11 cellular contexts compared by ENCODE assay signal in genomic region chr19:16363133-16363851, GRCh38. TPM values are rescaled to one million over a fixed set of nuclear protein-coding genes. Genes with fewer than 3 reads are reported as not detected.
DNase-seq lines count a peak whose midpoint lies in the region; ATAC-seq and TF ChIP-seq lines count a peak whose summit lies in the region.
"Had no signal": no experiment of that assay in that cellular context is flagged by ENCODE, and none has a peak within 500 bp of the region (broad histone marks: within the 10 kb centered on the region; RNA-seq: fewer than 3 reads in every experiment).

No MANE protein-coding gene starts in this region.

- no peak overlapping the region for H2BK120ac ChIP-seq in H9 (ENCODE audit: low read depth, low read length, poor library complexity, severe bottlenecking)
- H2BK120ac ChIP-seq in mesenchymal stem cell (ENCODE audit: low read depth, low read length) = no peak overlapping the region

- H3K4ac ChIP-seq in H9 (ENCODE audit: low read depth, low read length) (no peak overlapping the region), mesenchymal stem cell (ENCODE audit: low read depth in 1 of 2, low read length in 2 of 2) (no peak overlapping the region)

- H2BK20ac ChIP-seq in H9 (ENCODE audit: low read depth, low read length, poor library complexity, severe bottlenecking) = no peak overlapping the region

- H3K14ac ChIP-seq in H9 (ENCODE audit: insufficient read depth, low read length) (no peak overlapping the region), mesenchymal stem cell (ENCODE audit: low read length in 2 of 2) (no peak overlapping the region)

- no peak for DNase-seq in CD4-positive, alpha-beta memory T cell
- DNase-seq in H9 (no peak), colonic mucosa (peak; percentile 95), naive B cell (no peak), mesenchymal stem cell (no peak)
- DNase-seq in activated CD4-positive, alpha-beta T cell treated with anti-CD3 and anti-CD28 coated beads, Interleukin-2, amount 50 U/mL, for 1 hour = no peak
- DNase-seq: retina had no signal

- H2AFZ ChIP-seq in H9 (ENCODE audit: low read length) (no peak overlapping the region), mesenchymal stem cell (ENCODE audit: low read depth, low read length) (no peak overlapping the region)

- H3K4me1 ChIP-seq in CD4-positive, alpha-beta memory T cell (ENCODE audit: insufficient read depth, low read length) = peaks cover 100% of the 10 kb centered on the region
- H3K4me1 ChIP-seq in H9 (ENCODE audit: insufficient read depth, low read length) (no peaks in the 10 kb centered on the region), colonic mucosa (peaks cover 5% of the 10 kb centered on the region), mesenchymal stem cell (ENCODE audit: control insufficient read depth, insufficient read depth, low read depth, low read length) (peaks cover 4% of the 10 kb centered on the region)

- H3K4me1 Mint-ChIP-seq in CD4-positive, alpha-beta memory T cell = peaks cover 52 to 90% (median 64%) of the 10 kb centered on the region in 4 donors
- H3K4me1 Mint-ChIP-seq in H9 = peaks cover 10 to 37% of the 10 kb centered on the region in 2 experiments
- H3K4me1 Mint-ChIP-seq in naive B cell = peaks cover 27 to 81% (median 66%) of the 10 kb centered on the region in 3 donors

- no peak overlapping the region for H3T11ph ChIP-seq in H9 (ENCODE audit: low read length)

- H3K27ac Mint-ChIP-seq in CD4-positive, alpha-beta memory T cell = peak overlapping the region in 6 of 7 donors; percentile 53 to 94 (median 89)
- H3K27ac Mint-ChIP-seq in H9 (peak overlapping the region in 2 of 3 experiments; percentile 12 to 57; a peak in 2 of 7 replicates), naive B cell (peak overlapping the region in 3 of 6 donors; percentile 36 to 60 (median 52))
- H3K27ac Mint-ChIP-seq: activated T-helper 2 cell treated with anti-CD3 and anti-CD28 coated beads, Interferon-gamma antibody, Interleukin-2, Interleukin-4, amounts not matched to agents 10 μg/mL and 5 μg/mL and 100 μg/mL, durations not matched to agents 14 hours and 24 hours and 36 hours had no signal

- no peaks in the 10 kb centered on the region for H3K79me1 ChIP-seq in H9 (ENCODE audit: insufficient read depth, low read depth, low read length, poor library complexity, severe bottlenecking)
- peaks cover 20% of the 10 kb centered on the region for H3K79me1 ChIP-seq in mesenchymal stem cell (replicated peaks; ENCODE audit: low read length, poor library complexity, severe bottlenecking)

- ATAC-seq in naive B cell (ENCODE audit: low read depth in 2 of 2) = no peak
- no peak for ATAC-seq in GM21717 (IDR thresholded peaks at IDR 0.05; ENCODE audit: unreplicated experiment)
- no peak for ATAC-seq in HG03432 (IDR thresholded peaks at IDR 0.05; ENCODE audit: unreplicated experiment)

- no peaks in the 10 kb centered on the region for H3K9me3 ChIP-seq in CD4-positive, alpha-beta memory T cell (ENCODE audit: control insufficient read depth in 1 of 2, low read length in 2 of 2)
- H3K9me3 ChIP-seq in H9 (ENCODE audit: control insufficient read depth, low read depth, low read length) = no peaks in the 10 kb centered on the region
- H3K9me3 ChIP-seq in colonic mucosa = no peaks in the 10 kb centered on the region
- no peaks in the 10 kb centered on the region for H3K9me3 ChIP-seq in mesenchymal stem cell (ENCODE audit: control insufficient read depth, low read length)
- H3K9me3 ChIP-seq: tibial nerve had no signal

- no peak overlapping the region for H3K4me2 ChIP-seq in H9 (ENCODE audit: insufficient read depth, insufficient read length, low read length)
- no peak overlapping the region for H3K4me2 ChIP-seq in mesenchymal stem cell (ENCODE audit: low read length, poor library complexity, severe bottlenecking)

- no peaks in the 10 kb centered on the region for H3K27me3 Mint-ChIP-seq in CD4-positive, alpha-beta memory T cell
- H3K27me3 Mint-ChIP-seq in H9 (ENCODE audit: low read depth) (no peaks in the 10 kb centered on the region), naive B cell (no peaks in the 10 kb centered on the region)

- CTCF ChIA-PET in CD4-positive, alpha-beta memory T cell (lab: Charles Lee; ENCODE audit: partially characterized antibody) = interaction anchor here (1.0 to 4.6 kb wide), 5 partner anchors 12 to 116 kb away, joined by 5 to 56 read pairs (median 9); no protein-coding TSS in a partner anchor

- H4K8ac ChIP-seq in H9 (replicated peaks; ENCODE audit: insufficient read length, low read depth, low read length) (no peak overlapping the region), mesenchymal stem cell (ENCODE audit: low read length) (no peak overlapping the region)

- H3K23ac ChIP-seq in H9 (ENCODE audit: insufficient read length, low read depth, low read length) (no peak overlapping the region), mesenchymal stem cell (ENCODE audit: low read length in 2 of 2) (no peak overlapping the region)

- no CpG with 5 or more reads among the region's 20 CpGs for WGBS in H9 (ENCODE audit: extremely low coverage, insufficient read length, low lambda C conversion rate)
- WGBS in mesenchymal stem cell = 86% methylated on average over 20 of the region's 20 CpGs

- no peaks in the 10 kb centered on the region for H3K23me2 ChIP-seq in H9 (ENCODE audit: insufficient read length, low read depth, low read length, poor library complexity, severe bottlenecking)

- H3K18ac ChIP-seq in H9 (ENCODE audit: insufficient read length, low read depth, low read length) = no peak overlapping the region
- no peak overlapping the region for H3K18ac ChIP-seq in mesenchymal stem cell (ENCODE audit: low read depth in 1 of 2, low read length in 2 of 2)

- H2AK5ac ChIP-seq in H9 (ENCODE audit: insufficient read length, low read length) = no peak overlapping the region
- no peak overlapping the region for H2AK5ac ChIP-seq in mesenchymal stem cell (ENCODE audit: low read length, severe bottlenecking)

- peak overlapping the region in 7 of 8 donors; percentile 25 to 62 (median 44) for H3K4me3 Mint-ChIP-seq in CD4-positive, alpha-beta memory T cell
- H3K4me3 Mint-ChIP-seq in H9 (no peak overlapping the region; a peak in 1 of 5 replicates), naive B cell (peak overlapping the region in 6 of 8 donors; percentile 16 to 76 (median 40))

- H3K4me3 ChIP-seq in CD4-positive, alpha-beta memory T cell (ENCODE audit: low read length in 2 of 2) = no peak overlapping the region
- no peak overlapping the region for H3K4me3 ChIP-seq in colonic mucosa
- no peak overlapping the region for H3K4me3 ChIP-seq in mesenchymal stem cell (ENCODE audit: insufficient read depth in 1 of 2, low read depth in 1 of 2, low read length in 2 of 2)
- H3K4me3 ChIP-seq: tibial nerve had no signal

- no peak overlapping the region for H2BK5ac ChIP-seq in H9 (ENCODE audit: insufficient read length, low read length)
- H2BK5ac ChIP-seq in mesenchymal stem cell (ENCODE audit: low read depth, low read length, poor library complexity, severe bottlenecking) = no peak overlapping the region

- H4K20me1 ChIP-seq in H9 (ENCODE audit: control insufficient read depth, insufficient read depth, insufficient read length) = no peaks in the 10 kb centered on the region

- H4K5ac ChIP-seq in H9 (ENCODE audit: insufficient read length, low read depth, low read length) = no peak overlapping the region

- no peaks in the 10 kb centered on the region for H3K36me3 ChIP-seq in CD4-positive, alpha-beta memory T cell (ENCODE audit: insufficient read depth, low read length)
- H3K36me3 ChIP-seq in colonic mucosa = no peaks in the 10 kb centered on the region
- H3K36me3 ChIP-seq in mesenchymal stem cell (ENCODE audit: control insufficient read depth in 1 of 2, insufficient read depth in 2 of 2, low read depth in 1 of 2, low read length in 2 of 2) = peaks cover 22 to 51% of the 10 kb centered on the region in 2 experiments

- H3K9ac ChIP-seq in H9 (ENCODE audit: extremely low read depth, insufficient read length, low read length) (no peak overlapping the region), colonic mucosa (ENCODE audit: low read depth in 2 of 2, low read length in 2 of 2) (peak overlapping the region; percentile 57 to 79), mesenchymal stem cell (ENCODE audit: low read length) (no peak overlapping the region)

- peak overlapping the region; percentile 89 for H3K27ac ChIP-seq in CD4-positive, alpha-beta memory T cell (ENCODE audit: low read depth, low read length)
- no peak overlapping the region for H3K27ac ChIP-seq in H9 (ENCODE audit: insufficient read length, low read depth, low read length)
- H3K27ac ChIP-seq in colonic mucosa = peak overlapping the region; percentile 68
- H3K27ac ChIP-seq in mesenchymal stem cell (ENCODE audit: low read length, poor library complexity, severe bottlenecking) = no peak overlapping the region

- H2BK15ac ChIP-seq in H9 (ENCODE audit: low read depth, low read length) (no peak overlapping the region), mesenchymal stem cell (ENCODE audit: low read depth, poor library complexity, severe bottlenecking) (no peak overlapping the region)

- H4K91ac ChIP-seq in H9 (ENCODE audit: insufficient read length, low read depth, low read length) (no peak overlapping the region), mesenchymal stem cell (ENCODE audit: low read length) (no peak overlapping the region)

- H3K27me3 ChIP-seq in CD4-positive, alpha-beta memory T cell (ENCODE audit: insufficient read depth, low read length) = no peaks in the 10 kb centered on the region
- no peaks in the 10 kb centered on the region for H3K27me3 ChIP-seq in H9 (ENCODE audit: insufficient read depth, low read length)
- H3K27me3 ChIP-seq in colonic mucosa = no peaks in the 10 kb centered on the region
- no peaks in the 10 kb centered on the region for H3K27me3 ChIP-seq in mesenchymal stem cell (ENCODE audit: control insufficient read depth in 1 of 2, insufficient read depth in 1 of 2, low read length in 2 of 2)
- H3K27me3 ChIP-seq: tibial nerve had no signal

- H3K56ac ChIP-seq in H9 (ENCODE audit: insufficient read length, low read depth, low read length) = no peak overlapping the region

- TF ChIP-seq CTCF in H9 (conservative IDR thresholded peaks at IDR 0.05) (no peak), colonic mucosa (IDR thresholded peaks at IDR 0.05) (no peak)

- intact Hi-C loops in CD4-positive, alpha-beta memory T cell (cut with micrococcal nuclease) = no loop called here
- intact Hi-C loops in colonic mucosa (cut with DNase I) = no loop called here

- H3K36me3 Mint-ChIP-seq in CD4-positive, alpha-beta memory T cell = peaks cover 0 to 9% of the 10 kb centered on the region in 2 donors
- H3K36me3 Mint-ChIP-seq in H9 (ENCODE audit: insufficient read depth in 1 of 3, low read depth in 3 of 3) = peaks cover 0 to 17% (median 0%) of the 10 kb centered on the region in 3 experiments; a peak in 2 of 7 replicates
- peaks cover 0 to 7% of the 10 kb centered on the region in 2 donors for H3K36me3 Mint-ChIP-seq in naive B cell

- POLR2A ChIA-PET in CD4-positive, alpha-beta memory T cell (lab: Charles Lee; ENCODE audit: partially characterized antibody) = interaction anchor here (0.7 to 34.9 kb wide), 3 partner anchors 11 to 30 kb away, joined by 3 to 6478 read pairs (median 1006); partner anchors contain the start of gene KLF2

- H3K79me2 ChIP-seq in H9 (ENCODE audit: insufficient read depth, low read length) = no peaks in the 10 kb centered on the region

- H2BK12ac ChIP-seq in H9 (ENCODE audit: insufficient read length, low read depth, low read length) = no peak overlapping the region
- H2BK12ac ChIP-seq in mesenchymal stem cell (ENCODE audit: low read length in 2 of 2) = no peak overlapping the region

- H3K9me3 Mint-ChIP-seq in CD4-positive, alpha-beta memory T cell = peaks cover 0 to 3% (median 0%) of the 10 kb centered on the region in 8 donors
- H3K9me3 Mint-ChIP-seq in H9 (no peaks in the 10 kb centered on the region), naive B cell (no peaks in the 10 kb centered on the region)
- H3K9me3 Mint-ChIP-seq: activated T-helper 2 cell treated with anti-CD3 and anti-CD28 coated beads, Interferon-gamma antibody, Interleukin-2, Interleukin-4, amounts not matched to agents 10 μg/mL and 5 μg/mL and 100 μg/mL, durations not matched to agents 14 hours and 24 hours and 36 hours had no signal

RNA-seq across cellular contexts. Expression of gene KLF2, which starts 38.7 kb away (rescaled TPM):
- total RNA-seq in CD4-positive, alpha-beta memory T cell = 100 to 1,000 TPM; 425 to 437 TPM
- polyA plus RNA-seq in CD4-positive, alpha-beta memory T cell = 100 to 1,000 TPM; 120 to 300 TPM
- total RNA-seq in H9 (2021) = 0.24 and 0.33 TPM in 2 replicates
- 10 to 100 TPM; 12.9 to 18.7 TPM for total RNA-seq in colonic mucosa
- polyA plus RNA-seq in naive B cell (ENCODE audit: low read depth in 6 of 6) = 100 to 1,000 TPM; 145 to 413 (median 248) TPM
- polyA plus RNA-seq in mesenchymal stem cell (2013, experiment 1 of 2) = 39.9 TPM
- 38.0 TPM for polyA plus RNA-seq in mesenchymal stem cell (2013, experiment 2 of 2)

Comparison
In these comparisons a context has a peak if more than half of its experiments do, and no peak if none do; other contexts are left out.
1. H3K27ac ChIP-seq: peak in CD4-positive, alpha-beta memory T cell (single experiment) and colonic mucosa (single experiment); none in H9 (single experiment) and mesenchymal stem cell (single experiment).
2. H3K4me3 Mint-ChIP-seq: peak in CD4-positive, alpha-beta memory T cell (7 of 8) and naive B cell (6 of 8); none in H9 (0 of 2).
3. H3K9ac ChIP-seq: peak in colonic mucosa (2 of 2); none in H9 (single experiment) and mesenchymal stem cell (single experiment).
4. RNA of gene KLF2, which starts 38.7 kb away (total RNA-seq): 425 to 437 TPM in CD4-positive, alpha-beta memory T cell; 12.9 to 18.7 TPM in colonic mucosa and 0.24 to 0.33 TPM in H9; every median in the first group is over 10 times any median in the second.